13 cellular contexts compared by ENCODE assay signal in genomic region chr2:8602809-8603208, GRCh38.
DNase-seq lines count a peak whose midpoint lies in the region; ATAC-seq, FAIRE-seq and TF ChIP-seq lines count a peak whose summit lies in the region.
"Had no signal": no experiment of that assay in that cellular context is flagged by ENCODE, and none has a peak within 500 bp of the region (broad histone marks: within the 10 kb centered on the region; RNA-seq: fewer than 3 reads in every experiment).

No MANE protein-coding gene starts in this region.

- no peaks in the 10 kb centered on the region for H3K27me3 ChIP-seq in bronchial epithelial cell (ENCODE audit: control insufficient read depth, insufficient read depth, low read length)
- H3K27me3 ChIP-seq in MG63: no peaks in the 10 kb centered on the region
- H3K27me3 ChIP-seq in brain microvascular endothelial cell (replicated peaks): no peaks in the 10 kb centered on the region
- H3K27me3 ChIP-seq: sigmoid colon had no signal

- H3K4me3 ChIP-seq in bronchial epithelial cell (ENCODE audit: low read depth, low read length): no peak overlapping the region
- H3K4me3 ChIP-seq in MG63: no peak overlapping the region
- no peak overlapping the region for H3K4me3 ChIP-seq in brain microvascular endothelial cell (ENCODE audit: low read depth, low read length)
- H3K4me3 ChIP-seq: sigmoid colon had no signal

- no peak for FAIRE-seq in bronchial epithelial cell (lab: Jason Lieb, UNC)

- H3K27ac Mint-ChIP-seq in stimulated activated naive CD8-positive, alpha-beta T cell treated with anti-CD3 and anti-CD28 coated beads, Interleukin-15, amount 100 ng/mL, for 72 hours: no peak overlapping the region
- H3K27ac Mint-ChIP-seq: activated B cell treated with CpG ODN at 0.5 μM for 24 hours; activated naive CD4-positive, alpha-beta T cell treated with anti-CD3 and anti-CD28 coated beads, Interleukin-2, amount 50 U/mL, for 24 hours had no signal

- H3K9me3 Mint-ChIP-seq in stimulated activated naive CD8-positive, alpha-beta T cell treated with anti-CD3 and anti-CD28 coated beads, Interleukin-15, amount 100 ng/mL, for 72 hours: no peaks in the 10 kb centered on the region
- H3K9me3 Mint-ChIP-seq: activated B cell treated with CpG ODN at 0.5 μM for 24 hours; activated naive CD4-positive, alpha-beta T cell treated with anti-CD3 and anti-CD28 coated beads, Interleukin-2, amount 50 U/mL, for 24 hours had no signal

- H3K4me1 Mint-ChIP-seq in stimulated activated naive CD8-positive, alpha-beta T cell treated with anti-CD3 and anti-CD28 coated beads, Interleukin-15, amount 100 ng/mL, for 72 hours: peaks cover 20% of the 10 kb centered on the region
- H3K4me1 Mint-ChIP-seq: activated B cell treated with CpG ODN at 0.5 μM for 24 hours had no signal

- no peak for TF ChIP-seq CTCF in bronchial epithelial cell (IDR thresholded peaks at IDR 0.05; ENCODE audit: insufficient read depth, low read length, severe bottlenecking)
- no peak for TF ChIP-seq CTCF in brain microvascular endothelial cell (IDR thresholded peaks at IDR 0.05; ENCODE audit: low read depth, low read length, missing control alignments)

- H3K4me3 Mint-ChIP-seq in stimulated activated naive CD8-positive, alpha-beta T cell treated with anti-CD3 and anti-CD28 coated beads, Interleukin-15, amount 100 ng/mL, for 72 hours: no peak overlapping the region
- H3K4me3 Mint-ChIP-seq: activated B cell treated with CpG ODN at 0.5 μM for 24 hours; activated naive CD4-positive, alpha-beta T cell treated with anti-CD3 and anti-CD28 coated beads, Interleukin-2, amount 50 U/mL, for 24 hours had no signal

- H3K9me3 ChIP-seq in MG63: no peaks in the 10 kb centered on the region
- H3K9me3 ChIP-seq: sigmoid colon had no signal

- in situ Hi-C loops in brain microvascular endothelial cell (cut with HindIII; ENCODE audit: low pct_ligation_motif_present, low sequenced_read_pairs): no loop called here

- no peak for DNase-seq in stimulated activated naive CD8-positive, alpha-beta T cell treated with anti-CD3 and anti-CD28 coated beads, Interleukin-15, Interleukin-2, amounts not matched to agents 100 U/mL and 50 U/mL, for 24 hours
- no peak for DNase-seq in stimulated activated naive CD8-positive, alpha-beta T cell treated with anti-CD3 and anti-CD28 coated beads, Interleukin-15, amount 100 ng/mL, for 72 hours
- peak; percentile 78 for DNase-seq in bronchial epithelial cell (ENCODE audit: low read depth)
- DNase-seq in MG63: no peak
- no peak for DNase-seq in activated gamma-delta T cell (lab: John Stamatoyannopoulos, UW)
- DNase-seq in brain microvascular endothelial cell: no peak
- DNase-seq: ACHN, activated B cell treated with CpG ODN at 0.5 μM for 24 hours, sigmoid colon had no signal

- no peak overlapping the region for H3K27ac ChIP-seq in brain microvascular endothelial cell
- H3K27ac ChIP-seq: RWPE1, sigmoid colon had no signal

- H3K27me3 Mint-ChIP-seq in stimulated activated naive CD8-positive, alpha-beta T cell treated with anti-CD3 and anti-CD28 coated beads, Interleukin-15, amount 100 ng/mL, for 72 hours: no peaks in the 10 kb centered on the region
- H3K27me3 Mint-ChIP-seq: activated naive CD4-positive, alpha-beta T cell treated with anti-CD3 and anti-CD28 coated beads, Interleukin-2, amount 50 U/mL, for 24 hours had no signal

- peak; percentile 19 for ATAC-seq in stimulated activated naive CD8-positive, alpha-beta T cell treated with anti-CD3 and anti-CD28 coated beads, Interleukin-15, Interleukin-2, amounts not matched to agents 100 U/mL and 50 U/mL, for 24 hours
- no peak for ATAC-seq in stimulated activated naive CD8-positive, alpha-beta T cell treated with anti-CD3 and anti-CD28 coated beads, Interleukin-15, amount 100 ng/mL, for 72 hours
- ATAC-seq in HG03354 (IDR thresholded peaks at IDR 0.05; ENCODE audit: poor library complexity, severe bottlenecking, unreplicated experiment) (peak; percentile 55), GM21717 (IDR thresholded peaks at IDR 0.05; ENCODE audit: unreplicated experiment) (no peak)

- H3K36me3 ChIP-seq in bronchial epithelial cell (ENCODE audit: control insufficient read depth, insufficient read depth, low read length) (no peaks in the 10 kb centered on the region), MG63 (no peaks in the 10 kb centered on the region), brain microvascular endothelial cell (replicated peaks) (no peaks in the 10 kb centered on the region)
- H3K36me3 ChIP-seq: sigmoid colon had no signal

Comparison
In these comparisons a context has a peak if more than half of its experiments do, and no peak if none do; other contexts are left out.
1. ATAC-seq: peak in stimulated activated naive CD8-positive, alpha-beta T cell treated with anti-CD3 and anti-CD28 coated beads, Interleukin-15, Interleukin-2, amounts not matched to agents 100 U/mL and 50 U/mL, for 24 hours (single experiment) and HG03354 (single experiment); none in stimulated activated naive CD8-positive, alpha-beta T cell treated with anti-CD3 and anti-CD28 coated beads, Interleukin-15, amount 100 ng/mL, for 72 hours (single experiment) and GM21717 (single experiment).